Comparison of ENCODE assay signal across 17 cellular contexts in genomic region chr5:95237324-95237723, GRCh38. TPM values are rescaled to one million over a fixed set of nuclear protein-coding genes. Genes with fewer than 3 reads are reported as not detected.
DNase-seq lines count a peak whose midpoint lies in the region; ATAC-seq and TF ChIP-seq lines count a peak whose summit lies in the region.
"Had no signal": no experiment of that assay in that cellular context is flagged by ENCODE, and none has a peak within 500 bp of the region (broad histone marks: within the 10 kb centered on the region; RNA-seq: fewer than 3 reads in every experiment).

No MANE protein-coding gene starts in this region.

- H4K20me1 ChIP-seq in DND-41 (ENCODE audit: insufficient read depth, low read length): no peaks in the 10 kb centered on the region
- H4K20me1 ChIP-seq in Loucy (ENCODE audit: insufficient read depth, low read length, poor library complexity, severe bottlenecking): no peaks in the 10 kb centered on the region

- DNase-seq in DND-41 (no peak), epithelial cell of proximal tubule (ENCODE audit: low read depth) (no peak), NCI-H510A treated with DMSO at 0.1 percent for 48 hours (lab: John Stamatoyannopoulos, UW) (no peak), NCI-H1694 (lab: John Stamatoyannopoulos, UW) (no peak)
- DNase-seq: EL, GM23248, MG63, NCI-H1417, NCI-H1930, NCI-H446, NCI-H774 had no signal

- H3K4me3 ChIP-seq in DND-41 (ENCODE audit: low read depth in 1 of 2, low read length in 2 of 2): no peak overlapping the region
- H3K4me3 ChIP-seq in Loucy (ENCODE audit: low read length, poor library complexity, severe bottlenecking): no peak overlapping the region
- no peak overlapping the region for H3K4me3 ChIP-seq in epithelial cell of proximal tubule (ENCODE audit: low read depth, low read length)
- H3K4me3 ChIP-seq: A549, GM23248, MG63, SK-N-MC had no signal

- H3K27me3 ChIP-seq in DND-41 (ENCODE audit: insufficient read depth, low read length, poor library complexity) (peaks cover 7% of the 10 kb centered on the region), Loucy (ENCODE audit: insufficient read depth, low read length, poor library complexity, severe bottlenecking) (no peaks in the 10 kb centered on the region)

- no peaks in the 10 kb centered on the region for H3K9me2 ChIP-seq in Loucy (replicated peaks; ENCODE audit: low read depth, low read length)

- H3K9ac ChIP-seq in DND-41 (ENCODE audit: low read depth, low read length) (no peak overlapping the region), Loucy (ENCODE audit: low read depth, low read length, poor library complexity, severe bottlenecking) (no peak overlapping the region)
- H3K9ac ChIP-seq: GM23248, KMS-11 had no signal

- H3F3A ChIP-seq in Loucy (ENCODE audit: low read depth): no peaks in the 10 kb centered on the region; the same call in 1 of the 2 replicates

- no peak overlapping the region for H3K4me2 ChIP-seq in DND-41 (ENCODE audit: insufficient read depth, low read length)
- H3K4me2 ChIP-seq in Loucy (ENCODE audit: low read depth, low read length, poor library complexity, severe bottlenecking): no peak overlapping the region
- H3K4me2 ChIP-seq: A549, KMS-11 had no signal

- no peak overlapping the region for H3K27ac ChIP-seq in DND-41 (ENCODE audit: low read length)
- no peak overlapping the region for H3K27ac ChIP-seq in VCaP
- H3K27ac ChIP-seq: A549, GM23248, KMS-11, SK-N-MC had no signal

- H3K4me1 ChIP-seq in DND-41 (ENCODE audit: insufficient read depth, low read length): no peaks in the 10 kb centered on the region
- peaks cover 8% of the 10 kb centered on the region for H3K4me1 ChIP-seq in Loucy (ENCODE audit: insufficient read depth, low read length, poor library complexity, severe bottlenecking)
- H3K4me1 ChIP-seq: A549 had no signal

- no peak for ATAC-seq in DND-41 (ENCODE audit: insufficient read depth, low read depth)
- ATAC-seq in GM21786 (IDR thresholded peaks at IDR 0.05; ENCODE audit: unreplicated experiment): no peak
- ATAC-seq: A549 had no signal

- peak; percentile 11 for TF ChIP-seq CTCF in DND-41 (IDR thresholded peaks at IDR 0.05; ENCODE audit: borderline replicate concordance, extremely low read depth, low read length, poor library complexity, severe bottlenecking)
- peak; percentile 32 for TF ChIP-seq CTCF in Loucy (conservative IDR thresholded peaks at IDR 0.05; ENCODE audit: low read length)
- peak; percentile 58 for TF ChIP-seq CTCF in VCaP (conservative IDR thresholded peaks at IDR 0.05)
- TF ChIP-seq CTCF in epithelial cell of proximal tubule (conservative IDR thresholded peaks at IDR 0.05; ENCODE audit: low read depth, low read length): peak; percentile 6

- H3K79me2 ChIP-seq in DND-41 (ENCODE audit: insufficient read depth, low read length) (no peaks in the 10 kb centered on the region), Loucy (ENCODE audit: insufficient read depth, low read length) (no peaks in the 10 kb centered on the region)

- no peak overlapping the region for H2AFZ ChIP-seq in DND-41 (ENCODE audit: low read depth, low read length)
- no peak overlapping the region for H2AFZ ChIP-seq in Loucy (ENCODE audit: low read length)
- H2AFZ ChIP-seq: GM23248 had no signal

- H3K9me3 ChIP-seq in DND-41 (ENCODE audit: insufficient read depth, low read length, severe bottlenecking): no peaks in the 10 kb centered on the region
- H3K9me3 ChIP-seq in Loucy (ENCODE audit: insufficient read depth, low read depth, low read length): no peaks in the 10 kb centered on the region

- H3K36me3 ChIP-seq in DND-41 (ENCODE audit: insufficient read depth, low read length): no peaks in the 10 kb centered on the region
- no peaks in the 10 kb centered on the region for H3K36me3 ChIP-seq in Loucy (ENCODE audit: insufficient read depth, low read length)
- H3K36me3 ChIP-seq: MG63 had no signal

RNA-seq across cellular contexts. Expression of gene MCTP1, which starts 47.6 kb away (rescaled TPM):
- total RNA-seq in epithelial cell of proximal tubule: 9.7 and 18.0 TPM in 2 replicates
- total RNA-seq: GM23248 had no signal

Comparison
In these comparisons a context has a peak if more than half of its experiments do, and no peak if none do; other contexts are left out.
1. CTCF ChIP-seq: peak in every context shown above with its lines; median percentile 58 in VCaP; 32 in Loucy; 11 in DND-41; 6 in epithelial cell of proximal tubule.